In genomic region chr2:218123986-218124385, GRCh38 we compare ENCODE assay signal across 21 cellular contexts. TPM values are rescaled to one million over a fixed set of nuclear protein-coding genes. Genes with fewer than 3 reads are reported as not detected.
"Had no signal": no experiment of that assay in that cellular context is flagged by ENCODE, and none has a peak within 500 bp of the region (broad histone marks: within the 10 kb centered on the region; RNA-seq: fewer than 3 reads in every experiment).

No MANE protein-coding gene starts in this region.

- ATAC-seq: naive thymus-derived CD4-positive, alpha-beta T cell; pancreas had no signal

- DNase-seq: colonic mucosa; dermis blood vessel endothelial cell; esophagus squamous epithelium; foreskin fibroblast; kidney glomerular epithelial cell; naive thymus-derived CD4-positive, alpha-beta T cell; occipital lobe; pancreas; right cardiac atrium; small intestine; stimulated activated CD4-positive, alpha-beta T cell treated with anti-CD3 and anti-CD28 coated beads, Interleukin-12 subunit alpha, Interleukin-12 subunit beta, amount 100 ng/mL, for 4 hours; stimulated activated naive CD4-positive, alpha-beta T cell; stomach; substantia nigra; transverse colon had no signal

- H3K36me3 ChIP-seq: colonic mucosa, esophagus squamous epithelium, pancreas, stomach, thoracic aorta, transverse colon had no signal

- H3K27ac ChIP-seq: colonic mucosa, esophagus squamous epithelium, pancreas, stomach, thoracic aorta, transverse colon had no signal

- H3K4me1 ChIP-seq: colonic mucosa, pancreas, stomach, transverse colon had no signal

- H3K4me3 ChIP-seq: colonic mucosa, esophagus squamous epithelium, pancreas, stomach, thoracic aorta, transverse colon had no signal

- H3K27me3 ChIP-seq: colonic mucosa, pancreas had no signal

- H3K9me3 ChIP-seq: colonic mucosa, pancreas had no signal

RNA-seq across cellular contexts. Expression of gene CXCR2, which starts 1.8 kb away (rescaled TPM):
- total RNA-seq: dermis blood vessel endothelial cell, epithelial cell of proximal tubule, lung microvascular endothelial cell, neural crest cell, progenitor cell of endocrine pancreas, transverse colon had no signal
- polyA plus RNA-seq: naive thymus-derived CD4-positive, alpha-beta T cell had no signal

RNA-seq across cellular contexts. Expression of gene CXCR1, which starts 42.8 kb away (rescaled TPM):
- total RNA-seq: dermis blood vessel endothelial cell, epithelial cell of proximal tubule, lung microvascular endothelial cell, neural crest cell, occipital lobe, progenitor cell of endocrine pancreas had no signal

RNA-seq across cellular contexts. Expression of gene RUFY4, which starts 54.9 kb away (rescaled TPM):
- total RNA-seq: colonic mucosa, dermis blood vessel endothelial cell, epithelial cell of proximal tubule, esophagus squamous epithelium, lung microvascular endothelial cell, neural crest cell, progenitor cell of endocrine pancreas, right cardiac atrium, stomach, urinary bladder had no signal
- polyA plus RNA-seq: naive thymus-derived CD4-positive, alpha-beta T cell; right cardiac atrium had no signal
